In genomic region chr4:24472514-24473308, GRCh38 we compare ENCODE assay signal across 8 cellular contexts.
DNase-seq lines count a peak whose midpoint lies in the region; ATAC-seq and TF ChIP-seq lines count a peak whose summit lies in the region.

No MANE protein-coding gene starts in this region.

- H3K79me1 ChIP-seq in mesendoderm (ENCODE audit: low read length) = no peaks in the 10 kb centered on the region

- ATAC-seq in GM19043 (IDR thresholded peaks at IDR 0.05; ENCODE audit: low read depth, unreplicated experiment) (peak; percentile 49), HG03439 (IDR thresholded peaks at IDR 0.05; ENCODE audit: unreplicated experiment) (peak; percentile 67)
- peak; percentile 65 for ATAC-seq in activated CD8-positive, alpha-beta memory T cell treated with anti-CD3 and anti-CD28 coated beads, Interleukin-2, amount 10 ng/mL, durations not matched to agents 7 days and 5 days

- WGBS in endodermal cell (ENCODE audit: insufficient coverage in 1 of 2, insufficient read length in 1 of 2), 2 experiments = 0% methylated on average over 4 to 79 of the region's 93 CpGs
- no CpG with 5 or more reads among the region's 93 CpGs for WGBS in mesendoderm (ENCODE audit: extremely low coverage, insufficient coverage, low lambda C conversion rate)

- H3K27me3 ChIP-seq in endodermal cell (ENCODE audit: control insufficient read depth, insufficient read depth, low read length, poor library complexity, severe bottlenecking) = peaks cover 47% of the 10 kb centered on the region
- no peaks in the 10 kb centered on the region for H3K27me3 ChIP-seq in mesendoderm (ENCODE audit: insufficient read depth, low read length, poor library complexity)

- H3K9me3 Mint-ChIP-seq in activated CD8-positive, alpha-beta memory T cell treated with anti-CD3 and anti-CD28 coated beads, Interleukin-2, amount 10 ng/mL, durations not matched to agents 7 days and 5 days (ENCODE audit: low read depth) = no peaks in the 10 kb centered on the region
- H3K9me3 Mint-ChIP-seq in endodermal cell = no peaks in the 10 kb centered on the region

- H3K4me3 Mint-ChIP-seq in activated CD8-positive, alpha-beta memory T cell treated with anti-CD3 and anti-CD28 coated beads, Interleukin-2, amount 10 ng/mL, durations not matched to agents 7 days and 5 days = peak overlapping the region; percentile 78
- peak overlapping the region; percentile 83 for H3K4me3 Mint-ChIP-seq in endodermal cell

- peaks cover 81% of the 10 kb centered on the region for H3K27me3 Mint-ChIP-seq in activated CD8-positive, alpha-beta memory T cell treated with anti-CD3 and anti-CD28 coated beads, Interleukin-2, amount 10 ng/mL, durations not matched to agents 7 days and 5 days
- peaks cover 48% of the 10 kb centered on the region for H3K27me3 Mint-ChIP-seq in endodermal cell (ENCODE audit: insufficient read depth)

- H2AK5ac ChIP-seq in mesendoderm (ENCODE audit: low read length) = no peak overlapping the region

- H4K8ac ChIP-seq in mesendoderm (ENCODE audit: low read depth, low read length) = no peak overlapping the region

- no peak overlapping the region for H3K4ac ChIP-seq in mesendoderm (ENCODE audit: low read depth, low read length)

- H3K4me2 ChIP-seq in mesendoderm (ENCODE audit: low read length) = peak overlapping the region; percentile 51

- peak; percentile 92 for TF ChIP-seq CTCF in endodermal cell (conservative IDR thresholded peaks at IDR 0.05)

- peak overlapping the region; percentile 83 for H3K56ac ChIP-seq in mesendoderm (ENCODE audit: low read length)

- no peaks in the 10 kb centered on the region for H3K4me1 ChIP-seq in endodermal cell (ENCODE audit: control insufficient read depth, insufficient read depth, low read length)
- no peaks in the 10 kb centered on the region for H3K4me1 ChIP-seq in mesendoderm (ENCODE audit: control insufficient read depth, low read depth, low read length)

- no peak overlapping the region for H3K23ac ChIP-seq in mesendoderm (ENCODE audit: low read length)

- peak overlapping the region; percentile 78 for H3K4me3 ChIP-seq in endodermal cell (ENCODE audit: low read length)
- peak overlapping the region; percentile 33 for H3K4me3 ChIP-seq in mesendoderm (ENCODE audit: low read length)

- H2BK15ac ChIP-seq in mesendoderm (replicated peaks; ENCODE audit: low read depth) = no peak overlapping the region

- H2BK120ac ChIP-seq in mesendoderm (ENCODE audit: low read depth, low read length) = no peak overlapping the region

- peak overlapping the region; percentile 42 for H3K27ac Mint-ChIP-seq in activated CD8-positive, alpha-beta memory T cell treated with anti-CD3 and anti-CD28 coated beads, Interleukin-2, amount 10 ng/mL, durations not matched to agents 7 days and 5 days
- H3K27ac Mint-ChIP-seq in endodermal cell = peak overlapping the region; percentile 81

- H3K36me3 Mint-ChIP-seq in activated CD8-positive, alpha-beta memory T cell treated with anti-CD3 and anti-CD28 coated beads, Interleukin-2, amount 10 ng/mL, durations not matched to agents 7 days and 5 days = peaks cover 2% of the 10 kb centered on the region
- H3K36me3 Mint-ChIP-seq in endodermal cell (ENCODE audit: low read depth) = no peaks in the 10 kb centered on the region

- H3K36me3 ChIP-seq in endodermal cell (ENCODE audit: control insufficient read depth, insufficient read depth, low read length) (no peaks in the 10 kb centered on the region), mesendoderm (ENCODE audit: control insufficient read depth, insufficient read depth, low read length) (no peaks in the 10 kb centered on the region)

- DNase-seq in AML-193 (lab: John Stamatoyannopoulos, UW) (peak; percentile 36 to 50), NCI-H69 (lab: John Stamatoyannopoulos, UW) (peak; percentile 81), endodermal cell (peak; percentile 95), mesendoderm (peak; percentile 94)
- DNase-seq in activated CD8-positive, alpha-beta memory T cell treated with anti-CD3 and anti-CD28 coated beads, Interleukin-2, amount 10 ng/mL, durations not matched to agents 7 days and 5 days = peak; percentile 57
- peak; percentile 0 for DNase-seq in stimulated activated CD8-positive, alpha-beta memory T cell treated with anti-CD3 and anti-CD28 coated beads, Interleukin-15, amount 100 ng/mL, for 1 hour (ENCODE audit: low read depth)

- H4K5ac ChIP-seq in mesendoderm (ENCODE audit: low read length) = no peak overlapping the region

- no peak overlapping the region for H2BK5ac ChIP-seq in mesendoderm (ENCODE audit: low read length)

- peaks cover 35% of the 10 kb centered on the region for H3K4me1 Mint-ChIP-seq in activated CD8-positive, alpha-beta memory T cell treated with anti-CD3 and anti-CD28 coated beads, Interleukin-2, amount 10 ng/mL, durations not matched to agents 7 days and 5 days
- H3K4me1 Mint-ChIP-seq in endodermal cell = peaks cover 23% of the 10 kb centered on the region

- no peaks in the 10 kb centered on the region for H3K9me3 ChIP-seq in endodermal cell (ENCODE audit: control insufficient read depth, low read length)

- no peak overlapping the region for H3K18ac ChIP-seq in mesendoderm (ENCODE audit: low read length)

- no peaks in the 10 kb centered on the region for H3K79me2 ChIP-seq in mesendoderm (ENCODE audit: control insufficient read depth, insufficient read depth, low read length)

- H3K9ac ChIP-seq in endodermal cell (ENCODE audit: extremely low read depth, low read length, poor library complexity, severe bottlenecking) (no peak overlapping the region), mesendoderm (ENCODE audit: low read length) (peak overlapping the region; percentile 47)

- H3K27ac ChIP-seq in endodermal cell (ENCODE audit: low read depth, low read length) = no peak overlapping the region
- H3K27ac ChIP-seq in mesendoderm (ENCODE audit: low read depth, low read length) = no peak overlapping the region

- CTCF ChIA-PET in activated CD8-positive, alpha-beta memory T cell treated with anti-CD3 and anti-CD28 coated beads, Interleukin-2, amount 10 ng/mL, durations not matched to agents 7 days and 5 days (lab: Charles Lee) = interaction anchor here (0.8 to 1.4 kb wide), 4 partner anchors 16 to 109 kb away, joined by 3 to 4 read pairs (median 3); no protein-coding TSS in a partner anchor

Comparison
In these comparisons a context has a peak if more than half of its experiments do, and no peak if none do; other contexts are left out.
1. DNase-seq: peak in every context shown above with its lines; median percentile 95 in endodermal cell; 94 in mesendoderm; 81 in NCI-H69; 57 in activated CD8-positive, alpha-beta memory T cell treated with anti-CD3 and anti-CD28 coated beads, Interleukin-2, amount 10 ng/mL, durations not matched to agents 7 days and 5 days; 43 in AML-193; 0 in stimulated activated CD8-positive, alpha-beta memory T cell treated with anti-CD3 and anti-CD28 coated beads, Interleukin-15, amount 100 ng/mL, for 1 hour.